Comparison of ENCODE assay signal across 8 cellular contexts in the genomic region with DNA sequence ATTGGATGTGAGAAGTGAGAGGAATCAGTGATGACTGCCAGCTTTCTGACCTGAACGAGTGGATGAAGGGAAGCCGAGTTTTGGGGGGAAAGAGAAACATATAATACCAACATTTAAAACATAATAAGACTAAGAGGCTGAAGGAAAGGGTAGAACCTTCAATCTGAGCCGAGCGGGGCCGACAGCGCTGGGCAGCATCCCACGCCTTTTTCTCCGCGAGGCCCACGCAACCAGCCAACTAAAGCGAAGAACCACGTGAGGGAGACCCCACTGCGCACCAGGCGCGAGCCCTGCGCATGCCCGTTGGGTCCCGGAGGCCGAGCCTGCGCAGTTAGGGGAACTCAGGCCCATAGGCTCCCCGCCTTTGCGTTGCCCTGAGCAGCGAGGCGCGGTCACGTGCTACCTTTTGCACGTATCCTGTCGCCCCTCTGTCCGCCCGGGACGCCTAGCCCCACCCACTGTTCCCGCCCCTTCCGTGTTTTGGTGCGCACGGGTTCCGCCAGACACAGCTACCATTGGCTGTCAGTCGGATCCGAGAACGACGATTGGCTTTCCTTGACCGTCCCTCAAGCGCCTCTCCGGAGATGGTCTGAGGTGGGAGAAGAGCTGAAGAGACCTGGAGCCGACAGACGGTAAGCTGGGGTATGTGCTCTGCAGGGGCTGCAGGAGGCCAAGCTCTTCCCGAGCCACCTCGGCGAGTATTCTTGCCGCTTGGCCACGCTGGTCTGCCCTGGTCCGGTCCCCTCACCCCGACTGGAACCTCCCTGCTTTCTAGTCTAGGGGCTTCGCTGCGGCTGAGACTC. TPM values are rescaled to one million over a fixed set of nuclear protein-coding genes. Genes with fewer than 3 reads are reported as not detected.
DNase-seq lines count a peak whose midpoint lies in the region; ATAC-seq and TF ChIP-seq lines count a peak whose summit lies in the region.

TSS of gene HINFP (plus strand) at position 573 of the 803 bp plus-strand sequence. CDS start 5,365 bp downstream, outside the sequence.

- peak; percentile 99 for DNase-seq in Daoy (ENCODE audit: low read depth)
- DNase-seq in GOT3 (lab: John Stamatoyannopoulos, UW) = peak; percentile 84
- peak; percentile 97 for DNase-seq in LNCaP clone FGC (ENCODE audit: low read depth)
- peak; percentile 97 for DNase-seq in RWPE1 (ENCODE audit: low spot score)
- peak; percentile 98 for DNase-seq in fibroblast of gingiva (ENCODE audit: low read depth)
- peak; percentile 99 for DNase-seq in naive B cell

- TF ChIP-seq CTCF in LNCaP clone FGC (IDR thresholded peaks at IDR 0.05; ENCODE audit: control insufficient read depth, extremely low read depth, insufficient read depth) (no peak), RWPE1 (conservative IDR thresholded peaks at IDR 0.05; ENCODE audit: low read depth) (no peak)

- CTCF ChIA-PET in RWPE1 (lab: Yijun Ruan, JAX) = interaction anchor here (0.7 to 1.3 kb wide), 2 partner anchors 13 to 26 kb away, joined by 3 to 10 read pairs; a partner anchor contains a TSS

- H3K27me3 Mint-ChIP-seq in activated T-helper 17 cell treated with anti-CD3 and anti-CD28 coated beads, Interleukin-2, amount 50 U/mL, for 72 hours = no peaks in the 10 kb centered on the region
- no peaks in the 10 kb centered on the region for H3K27me3 Mint-ChIP-seq in naive B cell
- no peaks in the 10 kb centered on the region for H3K27me3 Mint-ChIP-seq in stimulated activated memory B cell treated with anti-CD40 and anti-IgM and Interleukin-4, amounts not matched to agents 10 μg/mL and 1 μg/mL and 100 μg/mL, for 72 hours

- peak within 1 kb of the TSS; percentile 82 for H3K27ac ChIP-seq in RWPE1

- peak within 1 kb of the TSS; percentile 88 for H3K4me3 ChIP-seq in LNCaP clone FGC (ENCODE audit: low read depth, low read length)

- peaks cover 21% of the 10 kb centered on the region for H3K4me1 Mint-ChIP-seq in activated T-helper 17 cell treated with anti-CD3 and anti-CD28 coated beads, Interleukin-2, amount 50 U/mL, for 72 hours
- H3K4me1 Mint-ChIP-seq in naive B cell = peaks cover 30 to 40% (median 37%) of the 10 kb centered on the region in 3 donors
- peaks cover 29% of the 10 kb centered on the region for H3K4me1 Mint-ChIP-seq in stimulated activated memory B cell treated with anti-CD40 and anti-IgM and Interleukin-4, amounts not matched to agents 10 μg/mL and 1 μg/mL and 100 μg/mL, for 72 hours

- POLR2A ChIA-PET in RWPE1 (lab: Yijun Ruan, JAX; ENCODE audit: low non-redundant PET) = interaction anchor here (0.6 kb wide), 1 partner anchor 1997 kb away, joined by 3 read pairs; no protein-coding TSS in a partner anchor

- H3K36me3 Mint-ChIP-seq in activated T-helper 17 cell treated with anti-CD3 and anti-CD28 coated beads, Interleukin-2, amount 50 U/mL, for 72 hours (ENCODE audit: low read depth) = peaks cover 44% of the 10 kb centered on the region
- no peaks in the 10 kb centered on the region for H3K36me3 Mint-ChIP-seq in naive B cell
- peaks cover 20% of the 10 kb centered on the region for H3K36me3 Mint-ChIP-seq in stimulated activated memory B cell treated with anti-CD40 and anti-IgM and Interleukin-4, amounts not matched to agents 10 μg/mL and 1 μg/mL and 100 μg/mL, for 72 hours

- peak within 1 kb of the TSS; percentile 88 for H3K4me3 Mint-ChIP-seq in activated T-helper 17 cell treated with anti-CD3 and anti-CD28 coated beads, Interleukin-2, amount 50 U/mL, for 72 hours
- H3K4me3 Mint-ChIP-seq in naive B cell = peak within 1 kb of the TSS; percentile 85 to 98 (median 94)
- peak within 1 kb of the TSS; percentile 87 for H3K4me3 Mint-ChIP-seq in stimulated activated memory B cell treated with anti-CD40 and anti-IgM and Interleukin-4, amounts not matched to agents 10 μg/mL and 1 μg/mL and 100 μg/mL, for 72 hours

- H3K27ac Mint-ChIP-seq in activated T-helper 17 cell treated with anti-CD3 and anti-CD28 coated beads, Interleukin-2, amount 50 U/mL, for 72 hours = peak within 1 kb of the TSS; percentile 87
- peak within 1 kb of the TSS; percentile 91 to 99 (median 96) for H3K27ac Mint-ChIP-seq in naive B cell
- H3K27ac Mint-ChIP-seq in stimulated activated memory B cell treated with anti-CD40 and anti-IgM and Interleukin-4, amounts not matched to agents 10 μg/mL and 1 μg/mL and 100 μg/mL, for 72 hours = peak within 1 kb of the TSS; percentile 91

- no peaks in the 10 kb centered on the region for H3K9me3 Mint-ChIP-seq in activated T-helper 17 cell treated with anti-CD3 and anti-CD28 coated beads, Interleukin-2, amount 50 U/mL, for 72 hours
- no peaks in the 10 kb centered on the region for H3K9me3 Mint-ChIP-seq in naive B cell
- no peaks in the 10 kb centered on the region for H3K9me3 Mint-ChIP-seq in stimulated activated memory B cell treated with anti-CD40 and anti-IgM and Interleukin-4, amounts not matched to agents 10 μg/mL and 1 μg/mL and 100 μg/mL, for 72 hours

- peak; percentile 99 for ATAC-seq in activated T-helper 17 cell treated with anti-CD3 and anti-CD28 coated beads, Interleukin-2, amount 50 U/mL, for 72 hours (replicated peaks)
- ATAC-seq in naive B cell (ENCODE audit: low read depth in 2 of 2) = peak; percentile 95 to 96
- peak; percentile 99 for ATAC-seq in stimulated activated memory B cell treated with anti-CD40 and anti-IgM and Interleukin-4, amounts not matched to agents 10 μg/mL and 1 μg/mL and 100 μg/mL, for 72 hours

RNA-seq across cellular contexts. Expression of gene HINFP, which starts in this region (rescaled TPM):
- 14.4 and 28.8 TPM in 2 replicates for total RNA-seq in Daoy (2014; rRNA removed; shearing (Covaris generic))
- total RNA-seq in activated T-helper 17 cell treated with anti-CD3 and anti-CD28 coated beads, Interleukin-2, amount 50 U/mL, for 72 hours = 10 to 100 TPM; 41.6 to 47.5 TPM
- 10 to 100 TPM in 3 of 6 donors, 1 to 10 TPM in 3; 7.0 to 19.3 (median 9.9) TPM for polyA plus RNA-seq in naive B cell (ENCODE audit: low read depth in 6 of 6)

Comparison
In these comparisons a context has a peak if more than half of its experiments do, and no peak if none do; other contexts are left out.
1. Peak in every context shown above with its lines: DNase-seq, ATAC-seq, H3K4me3 ChIP-seq and H3K27ac ChIP-seq.